In the genomic region with DNA sequence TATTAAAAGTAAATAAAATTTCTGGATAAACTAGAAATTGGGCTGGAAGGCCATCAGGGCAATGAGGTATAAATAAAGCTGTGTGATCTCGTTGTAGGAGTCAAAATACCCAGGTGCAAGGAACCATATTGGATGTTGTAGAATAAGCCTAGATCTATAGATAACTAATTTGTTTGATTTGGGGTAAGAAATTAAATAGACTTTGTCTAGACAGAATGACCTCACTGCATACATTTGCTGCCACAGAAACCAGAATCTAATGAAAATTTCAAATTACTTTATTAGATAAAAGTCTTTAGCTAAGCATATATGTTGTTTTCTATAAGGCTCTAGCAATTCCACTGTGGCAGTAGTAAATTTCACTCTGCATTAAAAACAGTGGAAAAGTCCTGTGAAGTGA, we compare ENCODE assay signal across 7 cellular contexts.
"Had no signal": no experiment of that assay in that cellular context is flagged by ENCODE, and none has a peak within 500 bp of the region (broad histone marks: within the 10 kb centered on the region; RNA-seq: fewer than 3 reads in every experiment).

No MANE protein-coding gene starts in this region.

- H3K27me3 Mint-ChIP-seq: IgD-negative memory B cell had no signal

- H3K36me3 Mint-ChIP-seq: IgD-negative memory B cell had no signal

- H3K4me3 Mint-ChIP-seq: HFFc6, IgD-negative memory B cell had no signal

- H3K9me3 Mint-ChIP-seq: HFFc6, IgD-negative memory B cell had no signal

- DNase-seq: GM23248, GOT3, H7, HFFc6 had no signal

- H3K4me1 Mint-ChIP-seq: IgD-negative memory B cell had no signal

- ATAC-seq: HCT116, HepG2 had no signal

- H3K27ac Mint-ChIP-seq: HFFc6, IgD-negative memory B cell had no signal
